8 cellular contexts compared by ENCODE assay signal in genomic region chr12:4567073-4567881, GRCh38. TPM values are rescaled to one million over a fixed set of nuclear protein-coding genes. Genes with fewer than 3 reads are reported as not detected.
DNase-seq lines count a peak whose midpoint lies in the region; ATAC-seq, FAIRE-seq and TF ChIP-seq lines count a peak whose summit lies in the region.

No MANE protein-coding gene starts in this region.

- no peaks in the 10 kb centered on the region for H3K4me1 ChIP-seq in uterus

- DNase-seq in SKM-1 (lab: John Stamatoyannopoulos, UW; ENCODE audit: unreplicated experiment): peak; percentile 20
- DNase-seq in midbrain (lab: John Stamatoyannopoulos, UW): peak; percentile 4
- no peak for DNase-seq in activated effector memory CD4-positive, alpha-beta T cell treated with anti-CD3 and anti-CD28 coated beads, Interleukin-2, amount 50 U/mL, for 16 hours
- DNase-seq in central memory CD4-positive, alpha-beta T cell: no peak
- DNase-seq in uterus: no peak
- DNase-seq in D721Med (ENCODE audit: insufficient read length, low spot score): no peak

- FAIRE-seq in D721Med (lab: Jason Lieb, UNC): no peak

- no peak for TF ChIP-seq POLR2A in uterus (IDR thresholded peaks at IDR 0.05)

- no peak overlapping the region for H3K4me3 ChIP-seq in uterus

- no peak overlapping the region for H3K27ac ChIP-seq in uterus

- TF ChIP-seq CTCF in uterus (IDR thresholded peaks at IDR 0.05) (no peak), D721Med (IDR thresholded peaks at IDR 0.05; ENCODE audit: insufficient read depth, missing control alignments) (no peak)

- H3K36me3 ChIP-seq in uterus: no peaks in the 10 kb centered on the region

- H3K9me3 ChIP-seq in uterus: no peaks in the 10 kb centered on the region

- ATAC-seq in GM18511 (IDR thresholded peaks at IDR 0.05; ENCODE audit: unreplicated experiment): peak; percentile 73
- ATAC-seq in HG02759 (IDR thresholded peaks at IDR 0.05; ENCODE audit: unreplicated experiment): peak; percentile 54

- H3K27me3 ChIP-seq in uterus: no peaks in the 10 kb centered on the region

- intact Hi-C loops in uterus (cut with DNase I; ENCODE audit: low total_unique reads): no loop called here

RNA-seq across cellular contexts. Expression of gene DYRK4, which starts 5.3 kb away (rescaled TPM):
- 10 to 100 TPM; 32.3 to 51.1 (median 41.4) TPM for total RNA-seq in uterus

RNA-seq across cellular contexts. Expression of gene RAD51AP1, which starts 28.6 kb away (rescaled TPM):
- 10 to 100 TPM in 1 of 4 donors, 1 to 10 TPM in 1, not detected in 2; 1.3 to 22.8 TPM for total RNA-seq in uterus

Comparison
In these comparisons a context has a peak if more than half of its experiments do, and no peak if none do; other contexts are left out.
1. DNase-seq: peak in SKM-1 (single experiment) and midbrain (single experiment); none in activated effector memory CD4-positive, alpha-beta T cell treated with anti-CD3 and anti-CD28 coated beads, Interleukin-2, amount 50 U/mL, for 16 hours (single experiment), central memory CD4-positive, alpha-beta T cell (single experiment), uterus (0 of 2) and D721Med (single experiment).